In the genomic region with DNA sequence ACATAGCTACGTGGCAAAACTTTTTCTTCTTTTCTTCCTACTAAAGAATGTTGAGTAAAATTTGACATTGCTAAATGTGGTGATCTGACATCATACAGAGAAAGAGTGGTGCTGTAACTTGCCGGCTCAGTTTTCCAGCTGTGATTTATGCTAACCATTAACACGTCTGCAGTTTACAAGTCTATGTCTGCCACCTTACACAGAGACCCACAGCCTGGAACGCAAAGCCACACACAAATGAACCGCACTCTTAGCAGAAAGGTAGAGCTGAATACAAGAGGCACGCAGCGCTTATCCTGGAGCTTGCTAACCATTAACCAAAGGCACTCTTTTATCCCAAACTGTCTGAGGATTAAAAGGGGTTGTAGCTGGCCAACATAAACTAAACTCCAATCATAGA, we compare ENCODE assay signal across 1 cellular context.
TF ChIP-seq lines count a peak whose summit lies in the region.

No MANE protein-coding gene starts in this region.

TF ChIP-seq in HepG2, 621 proteins besides CTCF, POLR2A, EP300 and RAD21 (continued from another document and continues in another):
- TF ChIP-seq, protein P1, sequence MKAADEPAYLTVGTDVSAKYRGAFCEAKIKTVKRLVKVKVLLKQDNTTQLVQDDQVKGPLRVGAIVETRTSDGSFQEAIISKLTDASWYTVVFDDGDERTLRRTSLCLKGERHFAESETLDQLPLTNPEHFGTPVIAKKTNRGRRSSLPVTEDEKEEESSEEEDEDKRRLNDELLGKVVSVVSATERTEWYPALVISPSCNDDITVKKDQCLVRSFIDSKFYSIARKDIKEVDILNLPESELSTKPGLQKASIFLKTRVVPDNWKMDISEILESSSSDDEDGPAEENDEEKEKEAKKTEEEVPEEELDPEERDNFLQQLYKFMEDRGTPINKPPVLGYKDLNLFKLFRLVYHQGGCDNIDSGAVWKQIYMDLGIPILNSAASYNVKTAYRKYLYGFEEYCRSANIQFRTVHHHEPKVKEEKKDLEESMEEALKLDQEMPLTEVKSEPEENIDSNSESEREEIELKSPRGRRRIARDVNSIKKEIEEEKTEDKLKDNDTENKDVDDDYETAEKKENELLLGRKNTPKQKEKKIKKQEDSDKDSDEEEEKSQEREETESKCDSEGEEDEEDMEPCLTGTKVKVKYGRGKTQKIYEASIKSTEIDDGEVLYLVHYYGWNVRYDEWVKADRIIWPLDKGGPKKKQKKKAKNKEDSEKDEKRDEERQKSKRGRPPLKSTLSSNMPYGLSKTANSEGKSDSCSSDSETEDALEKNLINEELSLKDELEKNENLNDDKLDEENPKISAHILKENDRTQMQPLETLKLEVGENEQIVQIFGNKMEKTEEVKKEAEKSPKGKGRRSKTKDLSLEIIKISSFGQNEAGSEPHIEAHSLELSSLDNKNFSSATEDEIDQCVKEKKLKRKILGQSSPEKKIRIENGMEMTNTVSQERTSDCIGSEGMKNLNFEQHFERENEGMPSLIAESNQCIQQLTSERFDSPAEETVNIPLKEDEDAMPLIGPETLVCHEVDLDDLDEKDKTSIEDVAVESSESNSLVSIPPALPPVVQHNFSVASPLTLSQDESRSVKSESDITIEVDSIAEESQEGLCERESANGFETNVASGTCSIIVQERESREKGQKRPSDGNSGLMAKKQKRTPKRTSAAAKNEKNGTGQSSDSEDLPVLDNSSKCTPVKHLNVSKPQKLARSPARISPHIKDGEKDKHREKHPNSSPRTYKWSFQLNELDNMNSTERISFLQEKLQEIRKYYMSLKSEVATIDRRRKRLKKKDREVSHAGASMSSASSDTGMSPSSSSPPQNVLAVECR (CRISPR knock-in tag; IDR thresholded peaks at IDR 0.05; ENCODE audit: borderline replicate concordance) = no peak; the same call in 1 of the 2 replicates
- TF ChIP-seq, protein P2, sequence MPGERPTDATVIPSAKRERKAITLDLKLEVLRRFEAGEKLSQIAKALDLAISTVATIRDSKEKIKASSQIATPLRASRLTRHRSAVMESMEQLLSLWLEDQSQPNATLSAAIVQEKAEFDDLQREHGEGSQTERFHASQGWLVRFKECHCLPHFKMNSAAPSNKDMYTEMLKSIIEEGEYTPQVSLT (CRISPR knock-in tag; IDR thresholded peaks at IDR 0.05; ENCODE audit: borderline replicate concordance, low read depth) = no peak
- TF ChIP-seq PCBP1 (IDR thresholded peaks at IDR 0.05; ENCODE audit: borderline replicate concordance, low read depth, low read length) = no peak
- no peak for TF ChIP-seq LBX2 (CRISPR knock-in tag; IDR thresholded peaks at IDR 0.05; ENCODE audit: borderline replicate concordance)
- TF ChIP-seq SOX5 (CRISPR knock-in tag; IDR thresholded peaks at IDR 0.05; ENCODE audit: borderline replicate concordance) = peak; percentile 41; the same call in 1 of the 2 replicates
- no peak for TF ChIP-seq SATB2 (CRISPR knock-in tag; IDR thresholded peaks at IDR 0.05)
- no peak for TF ChIP-seq FIP1L1 (IDR thresholded peaks at IDR 0.05; ENCODE audit: borderline replicate concordance, insufficient read depth, low read depth, low read length)
- no peak for TF ChIP-seq DNMT3B (CRISPR knock-in tag; conservative IDR thresholded peaks at IDR 0.05)
- no peak for TF ChIP-seq NR3C1 (CRISPR knock-in tag; IDR thresholded peaks at IDR 0.05)
- no peak for TF ChIP-seq ZFP36L2 (CRISPR knock-in tag; IDR thresholded peaks at IDR 0.05)
- TF ChIP-seq GFI1 (CRISPR knock-in tag; IDR thresholded peaks at IDR 0.05; ENCODE audit: borderline replicate concordance) = peak; percentile 95
- TF ChIP-seq CHCHD3 (CRISPR knock-in tag; IDR thresholded peaks at IDR 0.05) = no peak
- TF ChIP-seq, protein P3, sequence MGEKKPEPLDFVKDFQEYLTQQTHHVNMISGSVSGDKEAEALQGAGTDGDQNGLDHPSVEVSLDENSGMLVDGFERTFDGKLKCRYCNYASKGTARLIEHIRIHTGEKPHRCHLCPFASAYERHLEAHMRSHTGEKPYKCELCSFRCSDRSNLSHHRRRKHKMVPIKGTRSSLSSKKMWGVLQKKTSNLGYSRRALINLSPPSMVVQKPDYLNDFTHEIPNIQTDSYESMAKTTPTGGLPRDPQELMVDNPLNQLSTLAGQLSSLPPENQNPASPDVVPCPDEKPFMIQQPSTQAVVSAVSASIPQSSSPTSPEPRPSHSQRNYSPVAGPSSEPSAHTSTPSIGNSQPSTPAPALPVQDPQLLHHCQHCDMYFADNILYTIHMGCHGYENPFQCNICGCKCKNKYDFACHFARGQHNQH (CRISPR knock-in tag; IDR thresholded peaks at IDR 0.05) = peak; percentile 58; the same call in 1 of the 2 replicates
- peak; percentile 49; the same call in 1 of the 2 replicates for TF ChIP-seq ZNF292 (CRISPR knock-in tag; IDR thresholded peaks at IDR 0.05; ENCODE audit: borderline replicate concordance, low read depth)
- TF ChIP-seq, protein P4, sequence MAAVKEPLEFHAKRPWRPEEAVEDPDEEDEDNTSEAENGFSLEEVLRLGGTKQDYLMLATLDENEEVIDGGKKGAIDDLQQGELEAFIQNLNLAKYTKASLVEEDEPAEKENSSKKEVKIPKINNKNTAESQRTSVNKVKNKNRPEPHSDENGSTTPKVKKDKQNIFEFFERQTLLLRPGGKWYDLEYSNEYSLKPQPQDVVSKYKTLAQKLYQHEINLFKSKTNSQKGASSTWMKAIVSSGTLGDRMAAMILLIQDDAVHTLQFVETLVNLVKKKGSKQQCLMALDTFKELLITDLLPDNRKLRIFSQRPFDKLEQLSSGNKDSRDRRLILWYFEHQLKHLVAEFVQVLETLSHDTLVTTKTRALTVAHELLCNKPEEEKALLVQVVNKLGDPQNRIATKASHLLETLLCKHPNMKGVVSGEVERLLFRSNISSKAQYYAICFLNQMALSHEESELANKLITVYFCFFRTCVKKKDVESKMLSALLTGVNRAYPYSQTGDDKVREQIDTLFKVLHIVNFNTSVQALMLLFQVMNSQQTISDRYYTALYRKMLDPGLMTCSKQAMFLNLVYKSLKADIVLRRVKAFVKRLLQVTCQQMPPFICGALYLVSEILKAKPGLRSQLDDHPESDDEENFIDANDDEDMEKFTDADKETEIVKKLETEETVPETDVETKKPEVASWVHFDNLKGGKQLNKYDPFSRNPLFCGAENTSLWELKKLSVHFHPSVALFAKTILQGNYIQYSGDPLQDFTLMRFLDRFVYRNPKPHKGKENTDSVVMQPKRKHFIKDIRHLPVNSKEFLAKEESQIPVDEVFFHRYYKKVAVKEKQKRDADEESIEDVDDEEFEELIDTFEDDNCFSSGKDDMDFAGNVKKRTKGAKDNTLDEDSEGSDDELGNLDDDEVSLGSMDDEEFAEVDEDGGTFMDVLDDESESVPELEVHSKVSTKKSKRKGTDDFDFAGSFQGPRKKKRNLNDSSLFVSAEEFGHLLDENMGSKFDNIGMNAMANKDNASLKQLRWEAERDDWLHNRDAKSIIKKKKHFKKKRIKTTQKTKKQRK (IDR thresholded peaks at IDR 0.05; ENCODE audit: low read length) = no peak
- TF ChIP-seq, protein P5, sequence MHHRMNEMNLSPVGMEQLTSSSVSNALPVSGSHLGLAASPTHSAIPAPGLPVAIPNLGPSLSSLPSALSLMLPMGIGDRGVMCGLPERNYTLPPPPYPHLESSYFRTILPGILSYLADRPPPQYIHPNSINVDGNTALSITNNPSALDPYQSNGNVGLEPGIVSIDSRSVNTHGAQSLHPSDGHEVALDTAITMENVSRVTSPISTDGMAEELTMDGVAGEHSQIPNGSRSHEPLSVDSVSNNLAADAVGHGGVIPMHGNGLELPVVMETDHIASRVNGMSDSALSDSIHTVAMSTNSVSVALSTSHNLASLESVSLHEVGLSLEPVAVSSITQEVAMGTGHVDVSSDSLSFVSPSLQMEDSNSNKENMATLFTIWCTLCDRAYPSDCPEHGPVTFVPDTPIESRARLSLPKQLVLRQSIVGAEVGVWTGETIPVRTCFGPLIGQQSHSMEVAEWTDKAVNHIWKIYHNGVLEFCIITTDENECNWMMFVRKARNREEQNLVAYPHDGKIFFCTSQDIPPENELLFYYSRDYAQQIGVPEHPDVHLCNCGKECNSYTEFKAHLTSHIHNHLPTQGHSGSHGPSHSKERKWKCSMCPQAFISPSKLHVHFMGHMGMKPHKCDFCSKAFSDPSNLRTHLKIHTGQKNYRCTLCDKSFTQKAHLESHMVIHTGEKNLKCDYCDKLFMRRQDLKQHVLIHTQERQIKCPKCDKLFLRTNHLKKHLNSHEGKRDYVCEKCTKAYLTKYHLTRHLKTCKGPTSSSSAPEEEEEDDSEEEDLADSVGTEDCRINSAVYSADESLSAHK (CRISPR knock-in tag; IDR thresholded peaks at IDR 0.05; ENCODE audit: borderline replicate concordance) = no peak
- TF ChIP-seq, protein P6, sequence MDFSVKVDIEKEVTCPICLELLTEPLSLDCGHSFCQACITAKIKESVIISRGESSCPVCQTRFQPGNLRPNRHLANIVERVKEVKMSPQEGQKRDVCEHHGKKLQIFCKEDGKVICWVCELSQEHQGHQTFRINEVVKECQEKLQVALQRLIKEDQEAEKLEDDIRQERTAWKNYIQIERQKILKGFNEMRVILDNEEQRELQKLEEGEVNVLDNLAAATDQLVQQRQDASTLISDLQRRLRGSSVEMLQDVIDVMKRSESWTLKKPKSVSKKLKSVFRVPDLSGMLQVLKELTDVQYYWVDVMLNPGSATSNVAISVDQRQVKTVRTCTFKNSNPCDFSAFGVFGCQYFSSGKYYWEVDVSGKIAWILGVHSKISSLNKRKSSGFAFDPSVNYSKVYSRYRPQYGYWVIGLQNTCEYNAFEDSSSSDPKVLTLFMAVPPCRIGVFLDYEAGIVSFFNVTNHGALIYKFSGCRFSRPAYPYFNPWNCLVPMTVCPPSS (IDR thresholded peaks at IDR 0.05) = no peak
- TF ChIP-seq DMAP1 (CRISPR knock-in tag; IDR thresholded peaks at IDR 0.05) = no peak
- peak; percentile 22; the same call in 1 of the 2 replicates for TF ChIP-seq GATAD1 (CRISPR knock-in tag; IDR thresholded peaks at IDR 0.05)
- TF ChIP-seq RELA (CRISPR knock-in tag; IDR thresholded peaks at IDR 0.05) = 0 out of 2 replicates have a peak, but pooled peaks have one; percentile 59
- TF ChIP-seq, protein P7, sequence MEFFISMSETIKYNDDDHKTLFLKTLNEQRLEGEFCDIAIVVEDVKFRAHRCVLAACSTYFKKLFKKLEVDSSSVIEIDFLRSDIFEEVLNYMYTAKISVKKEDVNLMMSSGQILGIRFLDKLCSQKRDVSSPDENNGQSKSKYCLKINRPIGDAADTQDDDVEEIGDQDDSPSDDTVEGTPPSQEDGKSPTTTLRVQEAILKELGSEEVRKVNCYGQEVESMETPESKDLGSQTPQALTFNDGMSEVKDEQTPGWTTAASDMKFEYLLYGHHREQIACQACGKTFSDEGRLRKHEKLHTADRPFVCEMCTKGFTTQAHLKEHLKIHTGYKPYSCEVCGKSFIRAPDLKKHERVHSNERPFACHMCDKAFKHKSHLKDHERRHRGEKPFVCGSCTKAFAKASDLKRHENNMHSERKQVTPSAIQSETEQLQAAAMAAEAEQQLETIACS (CRISPR knock-in tag; IDR thresholded peaks at IDR 0.05) = no peak
- TF ChIP-seq ZNF530 (CRISPR knock-in tag; IDR thresholded peaks at IDR 0.05; ENCODE audit: low read depth) = no peak
- no peak for TF ChIP-seq KLF12 (CRISPR knock-in tag; IDR thresholded peaks at IDR 0.05; ENCODE audit: borderline replicate concordance)
- TF ChIP-seq CREBL2 (CRISPR knock-in tag; IDR thresholded peaks at IDR 0.05; ENCODE audit: borderline replicate concordance) = no peak
- no peak for TF ChIP-seq AHR (CRISPR knock-in tag; IDR thresholded peaks at IDR 0.05)
- TF ChIP-seq SP140L (CRISPR knock-in tag; IDR thresholded peaks at IDR 0.05; ENCODE audit: borderline replicate concordance) = no peak
- TF ChIP-seq IRF2 (CRISPR knock-in tag; IDR thresholded peaks at IDR 0.05) = peak; percentile 77
- TF ChIP-seq ZNF335 (CRISPR knock-in tag; IDR thresholded peaks at IDR 0.05) = 0 out of 2 replicates have a peak, but pooled peaks have one; percentile 59
